8 cellular contexts compared by ENCODE assay signal in the genomic region with DNA sequence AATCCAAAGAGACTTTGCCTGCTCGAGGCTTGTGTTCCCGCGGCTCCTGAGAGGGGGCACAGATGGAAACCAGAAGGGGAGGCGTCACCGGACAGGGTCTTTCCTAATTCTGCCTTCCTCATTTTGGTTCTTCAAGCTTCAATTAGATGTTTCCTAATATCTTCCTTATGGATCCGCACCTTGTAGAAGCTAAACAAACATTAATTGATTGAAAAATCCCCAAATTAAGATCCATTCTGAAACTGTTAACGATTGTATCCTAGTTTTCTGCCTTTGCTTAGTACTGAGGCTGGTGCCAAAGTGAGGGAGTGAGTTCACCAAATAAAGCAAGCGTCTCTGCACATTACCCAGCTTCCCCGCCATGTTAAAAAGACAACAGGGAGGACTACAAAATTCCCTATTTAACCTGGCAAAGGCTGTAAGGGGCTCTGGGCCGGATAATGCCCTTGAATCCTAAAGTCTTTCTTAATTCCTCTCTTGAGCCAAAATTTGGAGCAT.
A peak's percentile ranks its signal among the peaks of the same experiment; 100 is the strongest.
DNase-seq lines count a peak whose midpoint lies in the region; ATAC-seq and TF ChIP-seq lines count a peak whose summit lies in the region.

No MANE protein-coding gene starts in this region.

- POLR2A ChIA-PET in RWPE1 (lab: Yijun Ruan, JAX; ENCODE audit: low non-redundant PET), result no interaction called here

- H3K4me3 ChIP-seq in fibroblast of the aortic adventitia (ENCODE audit: low read depth, low read length), result peak overlapping the region; percentile 75

- DNase-seq in NCI-H748 (lab: John Stamatoyannopoulos, UW; ENCODE audit: unreplicated experiment) (peak; percentile 39), NCI-H748 treated with DMSO at 0.1 percent for 48 hours (lab: John Stamatoyannopoulos, UW) (no peak), RWPE1 (ENCODE audit: low spot score) (peak; percentile 22), fibroblast of the aortic adventitia (ENCODE audit: low read depth) (peak; percentile 12), NCI-H510A treated with DMSO at 0.1 percent for 48 hours (lab: John Stamatoyannopoulos, UW) (no peak), posterior cingulate gyrus (no peak)

- H3K27ac Mint-ChIP-seq in stimulated activated memory B cell treated with anti-CD40 and anti-IgM and Interleukin-4, amounts not matched to agents 10 μg/mL and 1 μg/mL and 100 μg/mL, for 72 hours, result no peak overlapping the region

- no peaks in the 10 kb centered on the region for H3K36me3 Mint-ChIP-seq in stimulated activated memory B cell treated with anti-CD40 and anti-IgM and Interleukin-4, amounts not matched to agents 10 μg/mL and 1 μg/mL and 100 μg/mL, for 72 hours

- peak overlapping the region; percentile 71 for H3K4me3 Mint-ChIP-seq in stimulated activated memory B cell treated with anti-CD40 and anti-IgM and Interleukin-4, amounts not matched to agents 10 μg/mL and 1 μg/mL and 100 μg/mL, for 72 hours

- H3K27ac ChIP-seq in RWPE1, result no peak overlapping the region

- no peak for ATAC-seq in stimulated activated memory B cell treated with anti-CD40 and anti-IgM and Interleukin-4, amounts not matched to agents 10 μg/mL and 1 μg/mL and 100 μg/mL, for 72 hours
- no peak for ATAC-seq in HG02981 (IDR thresholded peaks at IDR 0.05; ENCODE audit: unreplicated experiment)

- TF ChIP-seq CTCF in RWPE1 (conservative IDR thresholded peaks at IDR 0.05; ENCODE audit: low read depth), result no peak
- no peak for TF ChIP-seq CTCF in fibroblast of the aortic adventitia (IDR thresholded peaks at IDR 0.05; ENCODE audit: insufficient read depth, low read length)

- peaks cover 52% of the 10 kb centered on the region for H3K27me3 Mint-ChIP-seq in stimulated activated memory B cell treated with anti-CD40 and anti-IgM and Interleukin-4, amounts not matched to agents 10 μg/mL and 1 μg/mL and 100 μg/mL, for 72 hours

- peaks cover 8% of the 10 kb centered on the region for H3K4me1 Mint-ChIP-seq in stimulated activated memory B cell treated with anti-CD40 and anti-IgM and Interleukin-4, amounts not matched to agents 10 μg/mL and 1 μg/mL and 100 μg/mL, for 72 hours

- CTCF ChIA-PET in RWPE1 (lab: Yijun Ruan, JAX), result interaction anchor here (0.6 kb wide), 1 partner anchor 161 kb away, joined by 3 read pairs; no protein-coding TSS in a partner anchor

- intact Hi-C loops in posterior cingulate gyrus (cut with DNase I), result no loop called here

- H3K9me3 Mint-ChIP-seq in stimulated activated memory B cell treated with anti-CD40 and anti-IgM and Interleukin-4, amounts not matched to agents 10 μg/mL and 1 μg/mL and 100 μg/mL, for 72 hours, result no peaks in the 10 kb centered on the region

Comparison
In these comparisons a context has a peak if more than half of its experiments do, and no peak if none do; other contexts are left out.
1. DNase-seq: peak in NCI-H748 (single experiment), RWPE1 (single experiment) and fibroblast of the aortic adventitia (single experiment); none in NCI-H748 treated with DMSO at 0.1 percent for 48 hours (single experiment), NCI-H510A treated with DMSO at 0.1 percent for 48 hours (single experiment) and posterior cingulate gyrus (0 of 10).